Comparison of ENCODE assay signal across 8 cellular contexts in the genomic region with DNA sequence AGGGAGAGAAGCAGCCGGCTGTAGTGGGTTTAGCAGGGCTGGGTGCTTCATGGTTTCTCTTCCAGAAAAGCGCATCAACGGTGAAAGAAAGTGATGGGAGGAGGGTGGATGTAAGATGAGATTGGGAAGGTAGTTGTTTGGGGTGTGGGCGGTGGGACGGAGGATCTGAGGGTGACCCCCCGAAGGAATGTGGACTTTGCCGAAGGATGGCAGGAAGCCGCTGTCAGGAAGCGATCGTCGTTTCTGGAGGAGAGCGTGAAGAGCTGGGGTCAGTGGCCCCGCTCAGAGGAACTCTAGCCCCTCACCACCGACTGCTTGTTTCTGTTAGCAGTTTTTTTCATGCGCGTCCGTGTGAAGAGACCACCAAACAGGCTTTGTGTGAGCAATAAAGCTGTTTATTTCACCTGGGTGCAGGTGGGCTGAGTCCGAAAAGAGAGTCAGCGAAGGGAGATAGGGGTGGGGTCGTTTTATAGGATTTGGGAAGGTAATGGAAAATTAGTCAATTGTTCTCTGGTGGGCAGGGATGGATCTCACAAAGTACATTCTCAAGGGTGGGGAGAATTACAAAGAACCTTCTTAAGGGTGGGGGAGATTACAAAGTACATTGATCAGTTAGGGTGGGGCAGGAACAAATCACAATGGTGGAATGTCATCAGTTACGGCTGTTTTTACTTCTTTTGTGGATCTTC. TPM values are rescaled to one million over a fixed set of nuclear protein-coding genes. Genes with fewer than 3 reads are reported as not detected.
DNase-seq lines count a peak whose midpoint lies in the region; ATAC-seq, FAIRE-seq and TF ChIP-seq lines count a peak whose summit lies in the region.
"Not testable (repeated sequence)": the region's sequence is repeated elsewhere in the genome, so short reads cannot be mapped to it uniquely, and the experiment has no call there.

No MANE protein-coding gene starts in this region.

- intact Hi-C loops in CD8-positive, alpha-beta T cell (cut with DNase I, micrococcal nuclease) = loop anchor here (2.0 to 5.0 kb wide), 3 partner anchors 23 to 186 kb away; a partner anchor contains a TSS
- intact Hi-C loops in adrenal gland (cut with DNase I); kidney (cut with DNase I); testis (cut with DNase I; ENCODE audit: low total_unique reads): not testable (repeated sequence)

- H3K4me1 ChIP-seq in CD8-positive, alpha-beta T cell (ENCODE audit: insufficient read depth, low read length) = peaks cover 34% of the 10 kb centered on the region
- H3K4me1 ChIP-seq in adrenal gland (replicated peaks in 1 of 2) (peaks cover 25 to 42% of the 10 kb centered on the region in 2 donors), kidney (ENCODE audit: control insufficient read depth in 1 of 2, insufficient read depth in 1 of 2, low read depth in 1 of 2, low read length in 2 of 2) (peaks cover 20 to 26% of the 10 kb centered on the region in 2 donors), neuron (ENCODE audit: insufficient read depth, low read length) (peaks cover 28% of the 10 kb centered on the region), testis (peaks cover 24% of the 10 kb centered on the region)

- H3K27me3 ChIP-seq in CD8-positive, alpha-beta T cell (ENCODE audit: insufficient read depth, low read length); adrenal gland; neuron (ENCODE audit: insufficient read depth, low read length); testis: not testable (repeated sequence)

- H3K4me3 Mint-ChIP-seq in CD8-positive, alpha-beta T cell = peak overlapping the region; percentile 95

- H3K27ac ChIP-seq in CD8-positive, alpha-beta T cell (ENCODE audit: low read depth, low read length) = peak overlapping the region; percentile 86
- H3K27ac ChIP-seq in adrenal gland (peak overlapping the region; percentile 96 to 99 (median 99)), epithelial cell of prostate (peak overlapping the region; percentile 99), kidney (ENCODE audit: low read depth in 2 of 2, low read length in 2 of 2) (peak overlapping the region; percentile 92 to 97), testis (peak overlapping the region; percentile 83 to 90)

- TF ChIP-seq CTCF in CD8-positive, alpha-beta T cell (IDR thresholded peaks at IDR 0.05); adrenal gland (IDR thresholded peaks at IDR 0.05); kidney (IDR thresholded peaks at IDR 0.05; ENCODE audit: borderline replicate concordance, extremely low read depth, insufficient read depth); testis (IDR thresholded peaks at IDR 0.05): not testable (repeated sequence)

- peak overlapping the region; percentile 68 to 97 for H3K9ac ChIP-seq in kidney (ENCODE audit: low read length in 2 of 2)

- ATAC-seq in CD8-positive, alpha-beta T cell = not testable (repeated sequence)
- ATAC-seq in HG03432 (IDR thresholded peaks at IDR 0.05; ENCODE audit: unreplicated experiment) (peak; percentile 13), SK-N-SH treated with all-trans-retinoic acid at 6 μM for 48 hours (peak; percentile 1; the same call in 2 of the 3 replicates)

- peak overlapping the region; percentile 92 for H3K4me3 ChIP-seq in CD8-positive, alpha-beta T cell (ENCODE audit: low read depth, low read length)
- H3K4me3 ChIP-seq in adrenal gland = peak overlapping the region; percentile 79 to 98 (median 92)
- H3K4me3 ChIP-seq in kidney (ENCODE audit: low read length in 2 of 2) = peak overlapping the region; percentile 93 to 95
- H3K4me3 ChIP-seq in neuron (ENCODE audit: low read length) = peak overlapping the region; percentile 82
- peak overlapping the region; percentile 79 to 99 for H3K4me3 ChIP-seq in testis

- not testable (repeated sequence) for H3K9me3 Mint-ChIP-seq in CD8-positive, alpha-beta T cell

- H3K4me1 Mint-ChIP-seq in CD8-positive, alpha-beta T cell (ENCODE audit: low read depth) = peaks cover 49% of the 10 kb centered on the region

- POLR2A ChIA-PET in CD8-positive, alpha-beta T cell (lab: Charles Lee) = interaction anchor here (0.8 to 5.0 kb wide), 11 partner anchors 10 to 100 kb away, joined by 3 to 39 read pairs (median 5); no protein-coding TSS in a partner anchor

- H3K27ac Mint-ChIP-seq in CD8-positive, alpha-beta T cell = peak overlapping the region; percentile 96

- CTCF ChIA-PET in CD8-positive, alpha-beta T cell (lab: Charles Lee) = interaction anchor here (1.0 to 8.2 kb wide), 12 partner anchors 9 to 90 kb away, joined by 3 to 64 read pairs (median 4); no protein-coding TSS in a partner anchor

- not testable (repeated sequence) for H3K36me3 ChIP-seq in CD8-positive, alpha-beta T cell (ENCODE audit: insufficient read depth, low read length); adrenal gland (replicated peaks in 1 of 2); kidney (ENCODE audit: control insufficient read depth in 1 of 2, insufficient read depth in 2 of 2, low read length in 2 of 2); neuron (ENCODE audit: insufficient read depth, low read length); testis (ENCODE audit: low read depth, missing control alignments)

- peak overlapping the region; percentile 61 for H2AFZ ChIP-seq in neuron (ENCODE audit: low read depth, low read length)

- not testable (repeated sequence) for H3K9me3 ChIP-seq in CD8-positive, alpha-beta T cell (ENCODE audit: low read length); adrenal gland (replicated peaks in 1 of 3); kidney (ENCODE audit: control insufficient read depth in 1 of 2, low read length in 2 of 2); neuron (ENCODE audit: low read length); testis

- not testable (repeated sequence) for DNase-seq in CD8-positive, alpha-beta T cell; adrenal gland; epithelial cell of prostate (ENCODE audit: low read depth, low spot score); kidney; testis

- TF ChIP-seq POLR2A in adrenal gland (IDR thresholded peaks at IDR 0.05); testis (IDR thresholded peaks at IDR 0.05): not testable (repeated sequence)

- 2 to 3% (median 3%) methylated on average over 20 to 21 of the region's 21 CpGs for WGBS in adrenal gland, 4 donors
- WGBS in testis, 2 donors = 2 to 3% methylated on average over 21 of the region's 21 CpGs

- not testable (repeated sequence) for H3K27me3 Mint-ChIP-seq in CD8-positive, alpha-beta T cell (ENCODE audit: low read depth)

- FAIRE-seq in kidney (lab: Jason Lieb, UNC) = not testable (repeated sequence)

- peaks cover 34% of the 10 kb centered on the region for H3K36me3 Mint-ChIP-seq in CD8-positive, alpha-beta T cell

RNA-seq across cellular contexts. Expression of a gene that starts 0.8 kb away (rescaled TPM):
- 100 to 1,000 TPM; 316 TPM for total RNA-seq in CD8-positive, alpha-beta T cell
- 100 to 1,000 TPM in 3 of 8 donors, 10 to 100 TPM in 5; 43.3 to 149 (median 82.2) TPM for total RNA-seq in adrenal gland
- 100 to 1,000 TPM in 2 of 3 donors, 10 to 100 TPM in 1; 27.8 to 203 (median 197) TPM for polyA plus RNA-seq in adrenal gland
- total RNA-seq in kidney = 102 TPM
- 31.7 TPM for polyA plus RNA-seq in kidney (ENCODE audit: insufficient read depth, low read depth, low replicate concordance)
- total RNA-seq in testis = 100 to 1,000 TPM in 1 of 2 donors, 10 to 100 TPM in 1; 81.6 to 101 TPM
- polyA plus RNA-seq in testis (ENCODE audit: insufficient read depth, low read depth, low replicate concordance) = 71.0 TPM

RNA-seq across cellular contexts. Expression of a gene that starts 12.6 kb away (rescaled TPM):
- total RNA-seq in CD8-positive, alpha-beta T cell = 10 to 100 TPM; 24.6 to 27.3 TPM
- total RNA-seq in adrenal gland (10 to 100 TPM; 15.3 to 38.8 (median 27.6) TPM), kidney (22.4 TPM), testis (10 to 100 TPM; 39.8 to 41.7 TPM)
- polyA plus RNA-seq in adrenal gland (10 to 100 TPM; 18.9 to 35.2 (median 21.9) TPM), kidney (ENCODE audit: insufficient read depth, low read depth, low replicate concordance) (24.3 TPM), testis (ENCODE audit: insufficient read depth, low read depth, low replicate concordance) (18.1 TPM)
